ENCODE assay signal across 20 cellular contexts in the genomic region with DNA sequence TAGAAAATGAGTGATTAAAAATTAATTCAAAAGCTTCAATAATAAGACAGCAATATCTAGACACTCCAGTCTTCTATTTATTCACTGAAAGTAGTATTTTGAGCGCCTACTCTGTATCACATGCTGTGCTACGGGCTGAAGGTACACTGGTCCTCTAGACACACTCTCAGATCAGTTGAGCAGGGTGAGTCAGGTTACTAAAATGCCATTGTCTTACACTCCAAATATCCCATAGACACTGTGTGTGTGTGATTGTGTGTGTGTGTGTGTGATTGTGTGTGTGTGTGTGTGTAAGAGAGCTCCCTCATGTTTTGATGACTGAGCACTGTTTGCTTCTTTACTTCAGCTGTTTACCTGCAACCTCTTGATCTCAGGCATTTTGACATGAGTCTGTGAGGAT.
"Had no signal": no experiment of that assay in that cellular context is flagged by ENCODE, and none has a peak within 500 bp of the region (broad histone marks: within the 10 kb centered on the region; RNA-seq: fewer than 3 reads in every experiment).

No MANE protein-coding gene starts in this region.

- H3K9me3 ChIP-seq: lower lobe of right lung, upper lobe of left lung had no signal

- DNase-seq: activated CD4-positive, alpha-beta memory T cell treated with anti-CD3 and anti-CD28 coated beads, Interleukin-2, amount 10 ng/mL, durations not matched to agents 7 days and 5 days; activated CD4-positive, alpha-beta T cell treated with anti-CD3 and anti-CD28 coated beads for 36 hours; activated CD8-positive, alpha-beta memory T cell treated with anti-CD3 and anti-CD28 coated beads, Interleukin-2, amount 50 U/mL, for 4 hours; activated naive CD4-positive, alpha-beta T cell; aorta; caudate nucleus; effector CD8-positive, alpha-beta T cell; hypothalamus; lower lobe of right lung; naive B cell; stimulated activated CD4-positive, alpha-beta T cell treated with anti-CD3 and anti-CD28 coated beads, Interleukin-12 subunit alpha, Interleukin-12 subunit beta, amount 100 ng/mL, for 4 hours; stimulated activated naive CD4-positive, alpha-beta T cell; substantia nigra; T-cell; T1000; upper lobe of left lung had no signal

- H3K27me3 ChIP-seq: upper lobe of left lung had no signal

- H3K4me3 ChIP-seq: coronary artery, lower lobe of right lung, upper lobe of left lung had no signal

- H3K4me1 ChIP-seq: lower lobe of right lung had no signal

- H3K36me3 ChIP-seq: lower lobe of right lung, upper lobe of left lung had no signal

- H3K27ac ChIP-seq: coronary artery, epithelial cell of prostate, lower lobe of right lung, upper lobe of left lung, VCaP had no signal

- ATAC-seq: activated CD4-positive, alpha-beta T cell treated with anti-CD3 and anti-CD28 coated beads for 36 hours; sciatic nerve; T-cell had no signal
